ENCODE assay signal across 35 cellular contexts in genomic region chr17:37667039-37667438, GRCh38.
"Had no signal": no experiment of that assay in that cellular context is flagged by ENCODE, and none has a peak within 500 bp of the region (broad histone marks: within the 10 kb centered on the region; RNA-seq: fewer than 3 reads in every experiment).

No MANE protein-coding gene starts in this region.

- H3K27me3 ChIP-seq: adrenal gland, ascending aorta, body of pancreas, brain microvascular endothelial cell, breast epithelium, cardiac muscle cell had no signal

- H3K36me3 ChIP-seq: adrenal gland, ascending aorta, brain microvascular endothelial cell, breast epithelium, cardiac muscle cell had no signal

- FAIRE-seq: astrocyte, bronchial epithelial cell had no signal

- H3K9me3 ChIP-seq: adrenal gland, ascending aorta, body of pancreas, breast epithelium had no signal

- H3K27ac ChIP-seq: adrenal gland, ascending aorta, body of pancreas, brain microvascular endothelial cell, breast epithelium, cardiac muscle cell had no signal

- H3K4me1 ChIP-seq: adrenal gland, ascending aorta, body of pancreas, breast epithelium had no signal

- H3K4me3 ChIP-seq: adrenal gland, ascending aorta, body of pancreas, breast epithelium, cardiac muscle cell had no signal

- ATAC-seq: activated naive CD4-positive, alpha-beta T cell treated with anti-CD3 and anti-CD28 coated beads, Interleukin-2, amount 50 U/mL, for 72 hours; activated naive CD8-positive, alpha-beta T cell treated with anti-CD3 and anti-CD28 coated beads, Interleukin-2, amount 50 U/mL, for 24 hours; activated T-cell treated with anti-CD3 and anti-CD28 coated beads, Interleukin-2, amount 50 U/mL, for 4 hours; activated T-cell treated with anti-CD3 and anti-CD28 coated beads, Interleukin-2, amount 50 U/mL, for 72 hours; activated T-helper 17 cell treated with anti-CD3 and anti-CD28 coated beads, Interleukin-2, amount 50 U/mL, for 72 hours; body of pancreas had no signal

- DNase-seq: activated effector memory CD4-positive, alpha-beta T cell treated with anti-CD3 and anti-CD28 coated beads, Interleukin-2, amount 50 U/mL, for 16 hours; activated effector memory CD4-positive, alpha-beta T cell treated with Interleukin-2 at 50 U/mL for 16 hours; activated gamma-delta T cell; activated gamma-delta T cell treated with Interleukin-2 at 50 U/mL for 16 hours; activated naive CD4-positive, alpha-beta T cell; activated naive CD4-positive, alpha-beta T cell treated with anti-CD3 and anti-CD28 coated beads for 36 hours; activated naive CD4-positive, alpha-beta T cell treated with anti-CD3 and anti-CD28 coated beads, Interleukin-2, amount 10 ng/mL, durations not matched to agents 7 days and 5 days; activated naive CD4-positive, alpha-beta T cell treated with anti-CD3 and anti-CD28 coated beads, Interleukin-2, amount 50 U/mL, for 16 hours; activated naive CD4-positive, alpha-beta T cell treated with Interleukin-2 at 50 U/mL for 16 hours; activated naive CD8-positive, alpha-beta T cell treated with anti-CD3 and anti-CD28 coated beads for 36 hours; activated naive CD8-positive, alpha-beta T cell treated with anti-CD3 and anti-CD28 coated beads, Interleukin-2, amount 10 ng/mL, durations not matched to agents 7 days and 5 days; activated naive CD8-positive, alpha-beta T cell treated with anti-CD3 and anti-CD28 coated beads, Interleukin-2, amount 50 U/mL, for 24 hours; activated T-cell treated with anti-CD3 and anti-CD28 coated beads for 4 hours; activated T-cell treated with anti-CD3 and anti-CD28 coated beads, Interleukin-2, amount 50 U/mL, for 1 hour; activated T-cell treated with anti-CD3 and anti-CD28 coated beads, Interleukin-2, amount 50 U/mL, for 24 hours; activated T-cell treated with anti-CD3 and anti-CD28 coated beads, Interleukin-2, amount 50 U/mL, for 4 hours; activated T-cell treated with anti-CD3 and anti-CD28 coated beads, Interleukin-2, amount 50 U/mL, for 48 hours; activated T-cell treated with anti-CD3 and anti-CD28 coated beads, Interleukin-2, amount 50 U/mL, for 72 hours; adrenal gland; amniotic stem cell; amygdala; anterior cingulate cortex; aorta; body of pancreas; brain microvascular endothelial cell; caudate nucleus; central memory CD4-positive, alpha-beta T cell; cerebellar nuclear complex had no signal
